ENCODE assay signal across 8 cellular contexts in the genomic region with DNA sequence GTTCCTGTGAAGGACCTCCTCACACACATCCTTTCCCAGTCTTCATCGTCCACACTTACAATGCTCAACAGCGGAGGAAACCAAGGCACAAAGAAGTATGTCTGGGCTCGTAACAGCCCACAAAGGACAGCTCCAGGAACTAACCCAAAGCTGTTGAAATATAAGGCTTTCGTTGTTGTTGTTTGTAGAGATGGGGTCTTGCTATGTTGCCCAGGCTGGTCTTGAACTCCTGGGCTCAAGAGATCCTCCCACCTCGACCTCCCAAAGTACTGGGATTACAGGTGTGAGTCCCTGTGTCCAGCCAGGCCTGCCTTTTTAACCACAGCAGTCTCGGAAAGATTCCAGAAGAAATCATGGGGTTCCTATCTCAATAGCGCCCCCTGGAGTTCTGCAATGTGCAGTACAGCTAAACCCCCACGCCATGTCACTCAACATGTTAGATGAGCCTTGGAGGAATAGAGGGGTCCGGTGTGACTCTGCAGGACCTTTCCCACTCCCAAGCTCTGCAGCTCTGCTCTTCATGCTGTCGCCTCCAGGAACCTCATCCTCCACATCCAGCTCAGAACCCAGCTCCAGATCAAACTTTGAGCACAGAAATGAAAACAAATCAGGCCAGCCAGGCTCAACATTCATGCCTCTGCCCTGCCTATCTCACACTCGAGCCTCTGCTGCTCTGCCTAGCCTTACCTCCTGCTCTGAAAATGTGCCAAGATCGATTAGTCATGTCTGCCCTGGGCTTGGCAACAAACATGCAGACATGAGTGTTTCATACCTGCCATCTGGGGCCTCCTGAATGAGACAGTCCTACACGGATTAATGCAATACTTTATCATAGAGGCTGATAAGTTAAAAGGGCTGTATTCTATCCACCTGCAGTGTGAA.
A peak's percentile ranks its signal among the peaks of the same experiment; 100 is the strongest.
DNase-seq lines count a peak whose midpoint lies in the region; ATAC-seq and TF ChIP-seq lines count a peak whose summit lies in the region.

No MANE protein-coding gene starts in this region.

- TF ChIP-seq POLR2A in erythroblast (IDR thresholded peaks at IDR 0.05; ENCODE audit: low read length) = no peak

- ATAC-seq in GM18519 (IDR thresholded peaks at IDR 0.05; ENCODE audit: low FRiP score, unreplicated experiment) = no peak
- no peak for ATAC-seq in HG02763 (IDR thresholded peaks at IDR 0.05; ENCODE audit: unreplicated experiment)

- peak; percentile 24; the same call in 1 of the 2 replicates for TF ChIP-seq CTCF in LNCaP clone FGC (IDR thresholded peaks at IDR 0.05; ENCODE audit: control insufficient read depth, extremely low read depth, insufficient read depth)
- TF ChIP-seq CTCF in retinal pigment epithelial cell (conservative IDR thresholded peaks at IDR 0.05; ENCODE audit: low read depth, low read length) = peak; percentile 73

- H3K4me3 ChIP-seq in LNCaP clone FGC (ENCODE audit: low read depth, low read length) = no peak overlapping the region
- H3K4me3 ChIP-seq in retinal pigment epithelial cell (ENCODE audit: low read length) = no peak overlapping the region

- DNase-seq in NCI-H2171 treated with DMSO at 0.1 percent for 48 hours (lab: John Stamatoyannopoulos, UW) (peak; percentile 35), NCI-H2171 (lab: John Stamatoyannopoulos, UW) (no peak), LNCaP clone FGC (ENCODE audit: low read depth) (no peak), T-helper 9 cell (peak; percentile 11), erythroblast (lab: John Stamatoyannopoulos, UW) (peak; percentile 66 to 71), retinal pigment epithelial cell (ENCODE audit: low read depth) (no peak)

Comparison
In these comparisons a context has a peak if more than half of its experiments do, and no peak if none do; other contexts are left out.
1. DNase-seq: peak in NCI-H2171 treated with DMSO at 0.1 percent for 48 hours (single experiment), T-helper 9 cell (single experiment) and erythroblast (2 of 2); none in NCI-H2171 (single experiment), LNCaP clone FGC (single experiment) and retinal pigment epithelial cell (single experiment).